29 cellular contexts compared by ENCODE assay signal in genomic region chr18:42860011-42860410, GRCh38.
DNase-seq lines count a peak whose midpoint lies in the region; ATAC-seq, FAIRE-seq and TF ChIP-seq lines count a peak whose summit lies in the region.
"Had no signal": no experiment of that assay in that cellular context is flagged by ENCODE, and none has a peak within 500 bp of the region (broad histone marks: within the 10 kb centered on the region; RNA-seq: fewer than 3 reads in every experiment).

No MANE protein-coding gene starts in this region.

- no peak for FAIRE-seq in RCC 7860 (lab: Jason Lieb, UNC)
- FAIRE-seq: A204.1, endothelial cell of umbilical vein, GM18507 had no signal

- no peak overlapping the region for H3K4me3 Mint-ChIP-seq in neural crest cell
- H3K4me3 Mint-ChIP-seq: CD8-positive, alpha-beta T cell; central memory CD8-positive, alpha-beta T cell; nephron progenitor cell; T-cell had no signal

- H3K4me1 Mint-ChIP-seq in neural crest cell: peaks cover 5% of the 10 kb centered on the region
- H3K4me1 Mint-ChIP-seq: central memory CD8-positive, alpha-beta T cell; nephron progenitor cell; T-cell had no signal

- H3K9me3 Mint-ChIP-seq in neural crest cell: peaks cover 2% of the 10 kb centered on the region
- H3K9me3 Mint-ChIP-seq: nephron progenitor cell had no signal

- no peaks in the 10 kb centered on the region for H3K27me3 Mint-ChIP-seq in neural crest cell (ENCODE audit: low read depth)
- H3K27me3 Mint-ChIP-seq: central memory CD8-positive, alpha-beta T cell; T-cell had no signal

- no peaks in the 10 kb centered on the region for H3K36me3 Mint-ChIP-seq in neural crest cell (ENCODE audit: low read depth)
- H3K36me3 Mint-ChIP-seq: CD8-positive, alpha-beta T cell; T-cell had no signal

- DNase-seq in A172 (ENCODE audit: low spot score) (peak; percentile 35), RCC 7860 (ENCODE audit: low spot score) (peak; percentile 20), epithelial cell of esophagus (ENCODE audit: low read depth) (peak; percentile 0), neural crest cell (ENCODE audit: low read depth, low spot score) (no peak), hepatic stellate cell (ENCODE audit: low spot score) (no peak), anterior cingulate cortex (lab: John Stamatoyannopoulos, UW) (no peak)
- DNase-seq: activated CD8-positive, alpha-beta memory T cell treated with anti-CD3 and anti-CD28 coated beads for 24 hours; activated gamma-delta T cell; activated T-cell treated with anti-CD3 and anti-CD28 coated beads, Interleukin-2, amount 50 U/mL, for 1 hour; CD8-positive, alpha-beta T cell; foreskin keratinocyte; GF-D8; H7; heart right ventricle; mucosa of descending colon; MV-4-11; NCI-H146; NCI-H526; nephron progenitor cell; Peyer's patch; stimulated activated CD8-positive, alpha-beta memory T cell treated with anti-CD3 and anti-CD28 coated beads, Interleukin-4, amount 100 ng/mL, for 48 hours; T-cell; transverse colon had no signal

- TF ChIP-seq CTCF in epithelial cell of esophagus (IDR thresholded peaks at IDR 0.05; ENCODE audit: insufficient read depth, low read depth, low read length, missing control alignments): no peak
- no peak for TF ChIP-seq CTCF in neural crest cell (conservative IDR thresholded peaks at IDR 0.05)

- ATAC-seq in HG03432 (IDR thresholded peaks at IDR 0.05; ENCODE audit: unreplicated experiment) (no peak), GM18520 (IDR thresholded peaks at IDR 0.05; ENCODE audit: unreplicated experiment) (no peak)
- ATAC-seq: CD8-positive, alpha-beta T cell; foreskin keratinocyte; heart right ventricle; mucosa of descending colon; T-cell had no signal

- H3K27ac Mint-ChIP-seq in neural crest cell (ENCODE audit: unreplicated experiment): peak overlapping the region; percentile 43
- H3K27ac Mint-ChIP-seq: CD8-positive, alpha-beta T cell; nephron progenitor cell; T-cell had no signal

- H3K4me3 ChIP-seq in epithelial cell of esophagus (ENCODE audit: low read length): no peak overlapping the region
- H3K4me3 ChIP-seq: heart right ventricle, mucosa of descending colon, Peyer's patch, transverse colon had no signal

Comparison
In these comparisons a context has a peak if more than half of its experiments do, and no peak if none do; other contexts are left out.
1. DNase-seq: peak in A172 (single experiment), RCC 7860 (single experiment) and epithelial cell of esophagus (single experiment); none in neural crest cell (single experiment), hepatic stellate cell (single experiment) and anterior cingulate cortex (0 of 58).